9 cellular contexts compared by ENCODE assay signal in the genomic region with DNA sequence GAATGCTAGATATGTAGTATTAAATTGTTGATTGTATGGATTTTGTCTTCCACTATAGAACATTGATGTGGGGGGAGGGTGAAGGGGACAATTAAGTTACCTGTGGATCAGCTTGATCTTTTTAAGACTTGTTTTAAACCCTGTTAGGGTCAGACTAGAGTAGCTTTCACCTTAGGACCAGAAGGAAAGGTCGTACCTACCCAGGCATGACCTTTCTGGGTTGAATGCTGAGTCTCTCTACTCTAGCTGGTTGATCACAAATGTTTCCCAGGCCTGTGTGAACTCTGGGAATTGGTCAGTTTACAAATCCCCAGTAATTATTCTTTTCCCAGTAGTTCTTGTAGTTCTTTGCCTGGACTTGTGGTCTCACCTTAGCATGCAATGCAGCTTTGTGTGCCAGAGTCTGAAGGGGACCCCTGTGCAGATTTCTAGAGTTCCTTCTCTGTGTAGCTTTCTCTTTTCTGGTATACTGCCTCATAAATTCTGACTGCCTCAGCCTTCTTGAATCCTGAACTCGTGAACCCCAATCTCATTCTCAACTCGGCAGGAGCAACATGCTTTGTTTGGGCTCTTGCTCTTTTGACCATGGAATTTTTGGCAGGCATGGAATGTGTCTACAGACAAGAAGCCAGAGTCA. TPM values are rescaled to one million over a fixed set of nuclear protein-coding genes. Genes with fewer than 3 reads are reported as not detected.
A peak's percentile ranks its signal among the peaks of the same experiment; 100 is the strongest.
DNase-seq lines count a peak whose midpoint lies in the region; ATAC-seq and TF ChIP-seq lines count a peak whose summit lies in the region.
"Had no signal": no experiment of that assay in that cellular context is flagged by ENCODE, and none has a peak within 500 bp of the region (broad histone marks: within the 10 kb centered on the region; RNA-seq: fewer than 3 reads in every experiment).

No MANE protein-coding gene starts in this region.

- peak overlapping the region; percentile 57 for H3K27ac ChIP-seq in CD4-positive, CD25-positive, alpha-beta regulatory T cell (ENCODE audit: insufficient read depth, low read length, poor library complexity, severe bottlenecking)
- peak overlapping the region; percentile 31 for H3K27ac ChIP-seq in colonic mucosa
- H3K27ac ChIP-seq in SJCRH30: no peak overlapping the region; the same call in 1 of the 2 replicates

- H3K4me3 Mint-ChIP-seq in CD4-positive, CD25-positive, alpha-beta regulatory T cell: peak overlapping the region; percentile 43 to 63 (median 56)
- no peak overlapping the region for H3K4me3 Mint-ChIP-seq in neural crest cell

- TF ChIP-seq CTCF in colonic mucosa (IDR thresholded peaks at IDR 0.05): no peak
- TF ChIP-seq CTCF in neural crest cell (conservative IDR thresholded peaks at IDR 0.05): no peak

- no peaks in the 10 kb centered on the region for H3K27me3 Mint-ChIP-seq in CD4-positive, CD25-positive, alpha-beta regulatory T cell
- no peaks in the 10 kb centered on the region for H3K27me3 Mint-ChIP-seq in neural crest cell (ENCODE audit: low read depth)

- intact Hi-C loops in colonic mucosa (cut with DNase I): no loop called here

- H3K27ac Mint-ChIP-seq in CD4-positive, CD25-positive, alpha-beta regulatory T cell: peak overlapping the region; percentile 42 to 84 (median 48)
- peak overlapping the region; percentile 0 for H3K27ac Mint-ChIP-seq in neural crest cell (ENCODE audit: unreplicated experiment)

- peak overlapping the region; percentile 71 for H3K4me3 ChIP-seq in CD4-positive, CD25-positive, alpha-beta regulatory T cell (ENCODE audit: low read depth, low read length)
- H3K4me3 ChIP-seq in MG63: peak overlapping the region; percentile 11
- H3K4me3 ChIP-seq in colonic mucosa: no peak overlapping the region
- H3K4me3 ChIP-seq in SJCRH30: no peak overlapping the region

- peaks cover 33% of the 10 kb centered on the region for H3K4me1 ChIP-seq in CD4-positive, CD25-positive, alpha-beta regulatory T cell (ENCODE audit: control insufficient read depth, insufficient read depth, low read length, poor library complexity, severe bottlenecking)
- H3K4me1 ChIP-seq in colonic mucosa: no peaks in the 10 kb centered on the region
- peaks cover 31% of the 10 kb centered on the region for H3K4me1 ChIP-seq in SJCRH30

- peaks cover 4% of the 10 kb centered on the region for H3K36me3 ChIP-seq in CD4-positive, CD25-positive, alpha-beta regulatory T cell (ENCODE audit: control insufficient read depth, insufficient read depth, low read length)
- H3K36me3 ChIP-seq in MG63 (peaks cover 34% of the 10 kb centered on the region), colonic mucosa (no peaks in the 10 kb centered on the region), SJCRH30 (peaks cover 2% of the 10 kb centered on the region; the same call in 1 of the 2 replicates)

- peaks cover 0 to 6% (median 0%) of the 10 kb centered on the region in 7 donors for H3K9me3 Mint-ChIP-seq in CD4-positive, CD25-positive, alpha-beta regulatory T cell
- H3K9me3 Mint-ChIP-seq in neural crest cell: peaks cover 4% of the 10 kb centered on the region

- no peak for DNase-seq in CD4-positive, CD25-positive, alpha-beta regulatory T cell
- DNase-seq in MG63 (peak; percentile 50), colonic mucosa (no peak), neural crest cell (ENCODE audit: low read depth, low spot score) (no peak), mucosa of gallbladder (ENCODE audit: low spot score) (no peak), SJCRH30 (no peak)
- DNase-seq: stimulated activated CD4-positive, alpha-beta T cell treated with anti-CD3 and anti-CD28 coated beads, Interleukin-2, amount 100 ng/mL, for 48 hours had no signal

- no peak for ATAC-seq in CD4-positive, CD25-positive, alpha-beta regulatory T cell (ENCODE audit: low read depth in 2 of 2)
- no peak for ATAC-seq in HG02884 (IDR thresholded peaks at IDR 0.05; ENCODE audit: unreplicated experiment)
- ATAC-seq in HG02973 (IDR thresholded peaks at IDR 0.05; ENCODE audit: unreplicated experiment): no peak

- H3K9ac ChIP-seq in colonic mucosa (ENCODE audit: low read depth in 2 of 2, low read length in 2 of 2): no peak overlapping the region

- H3K36me3 Mint-ChIP-seq in CD4-positive, CD25-positive, alpha-beta regulatory T cell: peaks cover 19% of the 10 kb centered on the region
- H3K36me3 Mint-ChIP-seq in neural crest cell (ENCODE audit: low read depth): peaks cover 13% of the 10 kb centered on the region

- peaks cover 27 to 62% (median 37%) of the 10 kb centered on the region in 4 donors for H3K4me1 Mint-ChIP-seq in CD4-positive, CD25-positive, alpha-beta regulatory T cell
- H3K4me1 Mint-ChIP-seq in neural crest cell: peaks cover 11% of the 10 kb centered on the region

- H3K9me3 ChIP-seq in CD4-positive, CD25-positive, alpha-beta regulatory T cell (ENCODE audit: control insufficient read depth in 2 of 2, low read length in 2 of 2): peaks cover 2 to 5% of the 10 kb centered on the region in 2 experiments
- peaks cover 6% of the 10 kb centered on the region; the same call in 1 of the 2 replicates for H3K9me3 ChIP-seq in MG63
- H3K9me3 ChIP-seq in colonic mucosa: no peaks in the 10 kb centered on the region
- H3K9me3 ChIP-seq in SJCRH30 (replicated peaks): no peaks in the 10 kb centered on the region

- no peaks in the 10 kb centered on the region for H3K27me3 ChIP-seq in CD4-positive, CD25-positive, alpha-beta regulatory T cell (ENCODE audit: control insufficient read depth, insufficient read depth, low read length)
- H3K27me3 ChIP-seq in MG63: no peaks in the 10 kb centered on the region
- H3K27me3 ChIP-seq in colonic mucosa: no peaks in the 10 kb centered on the region
- H3K27me3 ChIP-seq in SJCRH30: no peaks in the 10 kb centered on the region

RNA-seq across cellular contexts. Expression of gene VMP1, which starts 54.0 kb away (rescaled TPM):
- 238 TPM for total RNA-seq in CD4-positive, CD25-positive, alpha-beta regulatory T cell
- 10 to 100 TPM; 50.3 to 84.2 (median 65.6) TPM for polyA plus RNA-seq in CD4-positive, CD25-positive, alpha-beta regulatory T cell
- 161 and 190 TPM in 2 replicates for total RNA-seq in MG63 (2014; rRNA removed; shearing (Covaris generic); ENCODE audit: low replicate concordance)
- total RNA-seq in colonic mucosa: 100 to 1,000 TPM; 186 to 291 TPM
- total RNA-seq in neural crest cell: 53.8 and 62.6 TPM in 2 replicates
- total RNA-seq in mucosa of gallbladder: 167 TPM
- 44.5 and 46.5 TPM in 2 replicates for total RNA-seq in SJCRH30 (2014; rRNA removed; shearing (Covaris generic))

RNA-seq across cellular contexts. Expression of gene PTRH2, which starts 54.3 kb away (rescaled TPM):
- total RNA-seq in CD4-positive, CD25-positive, alpha-beta regulatory T cell: 8.4 TPM
- 10 to 100 TPM; 16.2 to 23.2 (median 21.4) TPM for polyA plus RNA-seq in CD4-positive, CD25-positive, alpha-beta regulatory T cell
- 38.1 and 40.6 TPM in 2 replicates for total RNA-seq in MG63 (2014; rRNA removed; shearing (Covaris generic); ENCODE audit: low replicate concordance)
- total RNA-seq in colonic mucosa: 10 to 100 TPM; 20.1 to 21.1 TPM
- total RNA-seq in neural crest cell: 25.9 and 33.7 TPM in 2 replicates
- total RNA-seq in mucosa of gallbladder: 17.2 TPM
- total RNA-seq in SJCRH30 (2014; rRNA removed; shearing (Covaris generic)): 30.4 and 31.9 TPM in 2 replicates

Comparison
In these comparisons a context has a peak if more than half of its experiments do, and no peak if none do; other contexts are left out.
1. H3K4me3 ChIP-seq: peak in CD4-positive, CD25-positive, alpha-beta regulatory T cell (single experiment) and MG63 (single experiment); none in colonic mucosa (single experiment) and SJCRH30 (single experiment).